In genomic region chr11:1765871-1766718, GRCh38 we compare ENCODE assay signal across 1 cellular context.
TF ChIP-seq lines count a peak whose summit lies in the region.

No MANE protein-coding gene starts in this region.

TF ChIP-seq in K562, 482 proteins besides CTCF, POLR2A, EP300 and RAD21 (continued from another document):
- TF ChIP-seq DLX4 (CRISPR knock-in tag; IDR thresholded peaks at IDR 0.05) (no peak), LARP7 (IDR thresholded peaks at IDR 0.05) (no peak), THRAP3 (IDR thresholded peaks at IDR 0.05; ENCODE audit: borderline replicate concordance) (no peak), CBX2 (IDR thresholded peaks at IDR 0.05; ENCODE audit: insufficient read depth, low read length, poor library complexity, severe bottlenecking) (no peak), EHMT2 (IDR thresholded peaks at IDR 0.05) (no peak), HMBOX1 (IDR thresholded peaks at IDR 0.05) (no peak), RCOR1 (IDR thresholded peaks at IDR 0.05; ENCODE audit: borderline replicate concordance in 1 of 2, low read depth in 2 of 2, low read length in 2 of 2) (no peak), ZC3H8 (IDR thresholded peaks at IDR 0.05) (no peak)
